13 cellular contexts compared by ENCODE assay signal in the genomic region with DNA sequence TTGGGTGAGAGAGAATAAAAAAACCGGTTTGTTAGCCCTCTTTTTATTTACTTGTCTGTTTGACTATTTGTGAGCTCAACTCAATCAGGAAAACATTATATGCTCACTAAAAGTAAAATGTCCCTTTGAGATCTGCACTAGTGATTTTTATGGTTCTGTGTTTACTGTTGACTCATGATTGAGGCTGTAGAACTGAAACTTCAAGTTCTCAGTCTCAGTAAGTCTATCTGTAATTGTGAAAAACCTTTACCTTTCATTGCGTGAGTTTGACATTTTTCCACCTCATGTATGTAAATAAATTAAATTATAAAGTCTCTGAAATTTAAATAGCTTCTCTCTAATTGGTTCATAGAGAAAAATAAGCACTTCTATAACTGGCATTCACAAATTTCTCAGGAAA. TPM values are rescaled to one million over a fixed set of nuclear protein-coding genes. Genes with fewer than 3 reads are reported as not detected.
A peak's percentile ranks its signal among the peaks of the same experiment; 100 is the strongest.
DNase-seq lines count a peak whose midpoint lies in the region; ATAC-seq, FAIRE-seq and TF ChIP-seq lines count a peak whose summit lies in the region.
"Had no signal": no experiment of that assay in that cellular context is flagged by ENCODE, and none has a peak within 500 bp of the region (broad histone marks: within the 10 kb centered on the region; RNA-seq: fewer than 3 reads in every experiment).

No MANE protein-coding gene starts in this region.

- TF ChIP-seq CTCF in SK-N-SH (IDR thresholded peaks at IDR 0.05) = no peak

- no peaks in the 10 kb centered on the region for H3K36me3 ChIP-seq in SK-N-SH (replicated peaks in 1 of 2; ENCODE audit: control insufficient read depth in 1 of 2, insufficient read depth in 2 of 2, low read length in 1 of 2)

- H3K4me1 ChIP-seq in SK-N-SH (ENCODE audit: control insufficient read depth in 1 of 2, insufficient read depth in 2 of 2, low read depth in 1 of 2, low read length in 1 of 2) = no peaks in the 10 kb centered on the region

- 76% methylated on average over 2 of the region's 2 CpGs for WGBS in SK-N-SH (ENCODE audit: low lambda C conversion rate)

- intact Hi-C loops in activated T-helper 2 cell treated with anti-CD3 and anti-CD28 coated beads, Interferon-gamma antibody, Interleukin-2, Interleukin-4, amounts not matched to agents 10 μg/mL and 5 μg/mL and 100 μg/mL, durations not matched to agents 14 hours and 24 hours and 36 hours (cut with micrococcal nuclease) = no loop called here
- intact Hi-C loops in head of caudate nucleus (cut with DNase I) = no loop called here

- CTCF ChIA-PET in SK-N-SH (lab: Yijun Ruan, JAX) = no interaction called here

- TF ChIP-seq EP300 in SK-N-SH (IDR thresholded peaks at IDR 0.05; ENCODE audit: borderline replicate concordance in 1 of 2, low read depth in 1 of 2, low read length in 1 of 2) = no peak

- H3K9me3 ChIP-seq in SK-N-SH = no peaks in the 10 kb centered on the region

- DNase-seq in GM12891 (ENCODE audit: insufficient read length, low spot score) (peak; percentile 11), SK-N-SH (no peak), NCI-H69 (lab: John Stamatoyannopoulos, UW) (no peak), head of caudate nucleus (no peak)
- DNase-seq in activated T-helper 2 cell treated with anti-CD3 and anti-CD28 coated beads, Interferon-gamma antibody, Interleukin-2, Interleukin-4, amounts not matched to agents 10 μg/mL and 5 μg/mL and 100 μg/mL, durations not matched to agents 14 hours and 24 hours and 36 hours (ENCODE audit: low spot score) = no peak
- DNase-seq: activated naive CD8-positive, alpha-beta T cell treated with anti-CD3 and anti-CD28 coated beads, Interleukin-2, amount 50 U/mL, for 24 hours; hippocampal formation; mesendoderm; NCI-H1694; Right ventricle myocardium superior had no signal

- no peaks in the 10 kb centered on the region for H3F3A ChIP-seq in SK-N-SH (replicated peaks; ENCODE audit: insufficient read depth)

- H4K20me1 ChIP-seq in SK-N-SH (ENCODE audit: insufficient read depth) = no peaks in the 10 kb centered on the region

- peaks cover 4% of the 10 kb centered on the region for H3K4me1 Mint-ChIP-seq in activated T-helper 2 cell treated with anti-CD3 and anti-CD28 coated beads, Interferon-gamma antibody, Interleukin-2, Interleukin-4, amounts not matched to agents 10 μg/mL and 5 μg/mL and 100 μg/mL, durations not matched to agents 14 hours and 24 hours and 36 hours (ENCODE audit: low read depth)

- no peak overlapping the region for H3K4me3 Mint-ChIP-seq in activated T-helper 2 cell treated with anti-CD3 and anti-CD28 coated beads, Interferon-gamma antibody, Interleukin-2, Interleukin-4, amounts not matched to agents 10 μg/mL and 5 μg/mL and 100 μg/mL, durations not matched to agents 14 hours and 24 hours and 36 hours (ENCODE audit: low read depth)
- H3K4me3 Mint-ChIP-seq: activated naive CD8-positive, alpha-beta T cell treated with anti-CD3 and anti-CD28 coated beads, Interleukin-2, amount 50 U/mL, for 24 hours had no signal

- no peak for TF ChIP-seq POLR2A in GM12891 (IDR thresholded peaks at IDR 0.05; ENCODE audit: low read depth, low read length)

- POLR2A ChIA-PET in SK-N-SH (lab: Yijun Ruan, JAX) = no interaction called here

- H2AFZ ChIP-seq in SK-N-SH (ENCODE audit: low read depth) = no peak overlapping the region

- FAIRE-seq in GM12891 (lab: Jason Lieb, UNC) = peak; percentile 83

- no peaks in the 10 kb centered on the region for H3K9me2 ChIP-seq in SK-N-SH

- peaks cover 3% of the 10 kb centered on the region for H3K27me3 Mint-ChIP-seq in activated T-helper 2 cell treated with anti-CD3 and anti-CD28 coated beads, Interferon-gamma antibody, Interleukin-2, Interleukin-4, amounts not matched to agents 10 μg/mL and 5 μg/mL and 100 μg/mL, durations not matched to agents 14 hours and 24 hours and 36 hours (ENCODE audit: low read depth)

- H3K9me3 Mint-ChIP-seq in activated T-helper 2 cell treated with anti-CD3 and anti-CD28 coated beads, Interferon-gamma antibody, Interleukin-2, Interleukin-4, amounts not matched to agents 10 μg/mL and 5 μg/mL and 100 μg/mL, durations not matched to agents 14 hours and 24 hours and 36 hours = no peaks in the 10 kb centered on the region
- H3K9me3 Mint-ChIP-seq: activated naive CD8-positive, alpha-beta T cell treated with anti-CD3 and anti-CD28 coated beads, Interleukin-2, amount 50 U/mL, for 24 hours had no signal

- no peak overlapping the region for H3K4me3 ChIP-seq in SK-N-SH (ENCODE audit: low read depth in 2 of 2, low read length in 1 of 2)

- no peak for TF ChIP-seq RAD21 in SK-N-SH (IDR thresholded peaks at IDR 0.05; ENCODE audit: low read length)

- ATAC-seq in GM19351 (IDR thresholded peaks at IDR 0.05; ENCODE audit: unreplicated experiment) = peak; percentile 100
- peak; percentile 99 for ATAC-seq in HG02763 (IDR thresholded peaks at IDR 0.05; ENCODE audit: unreplicated experiment)
- peak; percentile 99 for ATAC-seq in HG03460 (IDR thresholded peaks at IDR 0.05; ENCODE audit: unreplicated experiment)
- ATAC-seq: activated naive CD8-positive, alpha-beta T cell treated with anti-CD3 and anti-CD28 coated beads, Interleukin-2, amount 50 U/mL, for 24 hours had no signal

- H3K27ac ChIP-seq in SK-N-SH (ENCODE audit: low read depth in 2 of 2, low read length in 1 of 2) = no peak overlapping the region

- no peak overlapping the region for H3K4me2 ChIP-seq in SK-N-SH

- no peak overlapping the region for H3K9ac ChIP-seq in SK-N-SH

- H3K27me3 ChIP-seq in SK-N-SH (ENCODE audit: insufficient read depth) = no peaks in the 10 kb centered on the region

- no peaks in the 10 kb centered on the region for H3K36me3 Mint-ChIP-seq in activated T-helper 2 cell treated with anti-CD3 and anti-CD28 coated beads, Interferon-gamma antibody, Interleukin-2, Interleukin-4, amounts not matched to agents 10 μg/mL and 5 μg/mL and 100 μg/mL, durations not matched to agents 14 hours and 24 hours and 36 hours (ENCODE audit: low read depth)

- H3K79me2 ChIP-seq in SK-N-SH (ENCODE audit: insufficient read depth) = no peaks in the 10 kb centered on the region

- H3K27ac Mint-ChIP-seq in activated T-helper 2 cell treated with anti-CD3 and anti-CD28 coated beads, Interferon-gamma antibody, Interleukin-2, Interleukin-4, amounts not matched to agents 10 μg/mL and 5 μg/mL and 100 μg/mL, durations not matched to agents 14 hours and 24 hours and 36 hours = no peak overlapping the region
- H3K27ac Mint-ChIP-seq: activated naive CD8-positive, alpha-beta T cell treated with anti-CD3 and anti-CD28 coated beads, Interleukin-2, amount 50 U/mL, for 24 hours had no signal

TF ChIP-seq in GM12891, 5 proteins besides CTCF, POLR2A, EP300 and RAD21:
- no peak for TF ChIP-seq POU2F2 (IDR thresholded peaks at IDR 0.05; ENCODE audit: low read depth, low read length)
- peak; percentile 51 for TF ChIP-seq SPI1 (IDR thresholded peaks at IDR 0.05; ENCODE audit: low read depth, low read length)

TF ChIP-seq in SK-N-SH, 30 proteins besides CTCF, POLR2A, EP300 and RAD21 (continues in another document):
- TF ChIP-seq GABPA (IDR thresholded peaks at IDR 0.05; ENCODE audit: low read depth) (no peak), REST (IDR thresholded peaks at IDR 0.05; ENCODE audit: low read depth, low read length) (no peak), GATA2 (CRISPR knock-in tag; IDR thresholded peaks at IDR 0.05) (no peak), SMC3 (IDR thresholded peaks at IDR 0.05; ENCODE audit: low read depth, low read length) (no peak), MXI1 (IDR thresholded peaks at IDR 0.05; ENCODE audit: low read depth, low read length) (no peak), NRF1 (IDR thresholded peaks at IDR 0.05; ENCODE audit: low read depth, low read length) (no peak), CHD2 (IDR thresholded peaks at IDR 0.05; ENCODE audit: low read length, partially characterized antibody) (no peak), RXRA (IDR thresholded peaks at IDR 0.05; ENCODE audit: borderline replicate concordance, low read depth) (no peak)
- TF ChIP-seq, protein P1, sequence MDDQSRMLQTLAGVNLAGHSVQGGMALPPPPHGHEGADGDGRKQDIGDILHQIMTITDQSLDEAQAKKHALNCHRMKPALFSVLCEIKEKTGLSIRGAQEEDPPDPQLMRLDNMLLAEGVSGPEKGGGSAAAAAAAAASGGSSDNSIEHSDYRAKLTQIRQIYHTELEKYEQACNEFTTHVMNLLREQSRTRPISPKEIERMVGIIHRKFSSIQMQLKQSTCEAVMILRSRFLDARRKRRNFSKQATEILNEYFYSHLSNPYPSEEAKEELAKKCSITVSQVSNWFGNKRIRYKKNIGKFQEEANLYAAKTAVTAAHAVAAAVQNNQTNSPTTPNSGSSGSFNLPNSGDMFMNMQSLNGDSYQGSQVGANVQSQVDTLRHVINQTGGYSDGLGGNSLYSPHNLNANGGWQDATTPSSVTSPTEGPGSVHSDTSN (IDR thresholded peaks at IDR 0.05) = no peak

RNA-seq across cellular contexts. Expression of gene CASD1, which starts 17.0 kb away (rescaled TPM):
- polyA plus RNA-seq in GM12891 (2012; ENCODE audit: low read depth, missing spikeins) = 4.2 TPM
- 8.5 and 12.2 TPM in 2 replicates for polyA plus RNA-seq in SK-N-SH (2012; rRNA removed)
- 12.8 and 16.5 TPM in 2 replicates for polyA plus RNA-seq in SK-N-SH (2012; cell fraction: cytosol; rRNA removed)
- 7.4 and 22.5 TPM in 2 replicates for polyA plus RNA-seq in SK-N-SH (2012; cell fraction: nucleus; rRNA removed)
- 17.7 and 21.3 TPM in 2 replicates for total RNA-seq in activated T-helper 2 cell treated with anti-CD3 and anti-CD28 coated beads, Interferon-gamma antibody, Interleukin-2, Interleukin-4, amounts not matched to agents 10 μg/mL and 5 μg/mL and 100 μg/mL, durations not matched to agents 14 hours and 24 hours and 36 hours
